Comparison of ENCODE assay signal across 21 cellular contexts in the genomic region with DNA sequence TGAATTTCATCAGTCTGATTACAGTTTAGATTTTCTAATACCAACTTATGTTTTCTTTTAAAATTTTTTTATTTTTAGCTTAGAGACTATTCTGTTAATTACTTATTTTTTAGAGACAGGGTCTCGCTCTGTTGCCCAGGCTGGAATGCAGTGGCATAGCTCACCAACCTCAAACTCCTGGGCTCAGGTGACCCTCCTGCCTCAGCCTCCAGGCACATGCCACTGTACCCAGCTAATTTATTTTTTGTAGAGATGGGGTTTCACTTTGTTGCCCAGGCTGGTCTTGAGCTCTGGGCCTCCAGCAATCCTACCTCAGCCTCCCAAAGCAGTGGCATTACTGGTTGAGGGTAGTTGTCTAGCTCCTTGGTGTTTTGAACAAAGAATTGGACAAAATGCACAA.
DNase-seq lines count a peak whose midpoint lies in the region; ATAC-seq and TF ChIP-seq lines count a peak whose summit lies in the region.
"Had no signal": no experiment of that assay in that cellular context is flagged by ENCODE, and none has a peak within 500 bp of the region (broad histone marks: within the 10 kb centered on the region; RNA-seq: fewer than 3 reads in every experiment).

No MANE protein-coding gene starts in this region.

- TF ChIP-seq CTCF in HFFc6 (IDR thresholded peaks at IDR 0.05) (no peak), brain microvascular endothelial cell (IDR thresholded peaks at IDR 0.05; ENCODE audit: low read depth, low read length, missing control alignments) (no peak), thoracic aorta (IDR thresholded peaks at IDR 0.05) (no peak), GM13977 (IDR thresholded peaks at IDR 0.05; ENCODE audit: extremely low read depth, insufficient read depth, missing control alignments) (no peak)

- H3K36me3 ChIP-seq in brain microvascular endothelial cell (replicated peaks) (peaks cover 12% of the 10 kb centered on the region), muscle layer of colon (ENCODE audit: insufficient read depth, low read length) (peaks cover 42% of the 10 kb centered on the region), thoracic aorta (peaks cover 13% of the 10 kb centered on the region)

- H3K27me3 Mint-ChIP-seq in HFFc6 (ENCODE audit: insufficient read depth) = no peaks in the 10 kb centered on the region
- H3K27me3 Mint-ChIP-seq: stimulated activated memory B cell treated with anti-CD40 and anti-IgM and Interleukin-4, amounts not matched to agents 10 μg/mL and 1 μg/mL and 100 μg/mL, for 72 hours had no signal

- H3K4me3 ChIP-seq in brain microvascular endothelial cell (ENCODE audit: low read depth, low read length) = no peak overlapping the region
- H3K4me3 ChIP-seq in muscle layer of colon (ENCODE audit: low read depth in 1 of 2, low read length in 2 of 2) = no peak overlapping the region
- H3K4me3 ChIP-seq in thoracic aorta = no peak overlapping the region
- H3K4me3 ChIP-seq: HAP-1, upper lobe of left lung had no signal

- in situ Hi-C loops in brain microvascular endothelial cell (cut with HindIII; ENCODE audit: low pct_ligation_motif_present, low sequenced_read_pairs) (loop anchor here (25.0 kb wide), 1 partner anchor 181 kb away; a partner anchor contains a TSS), GM13977 (cut with MboI; ENCODE audit: low pct_unique_long_range_greater_than_20kb, low sequenced_read_pairs, unreplicated experiment) (no loop called here)

- H3K4me1 ChIP-seq in muscle layer of colon (ENCODE audit: insufficient read depth, low read length) = peaks cover 69% of the 10 kb centered on the region
- H3K4me1 ChIP-seq in thoracic aorta (ENCODE audit: control insufficient read depth in 1 of 2, low read depth in 2 of 2) = peaks cover 23 to 75% of the 10 kb centered on the region in 2 donors

- H3K27me3 ChIP-seq in brain microvascular endothelial cell (replicated peaks) (no peaks in the 10 kb centered on the region), muscle layer of colon (ENCODE audit: control insufficient read depth in 1 of 2, insufficient read depth in 2 of 2, low read length in 2 of 2) (no peaks in the 10 kb centered on the region), thoracic aorta (replicated peaks; ENCODE audit: insufficient read depth) (no peaks in the 10 kb centered on the region)
- H3K27me3 ChIP-seq: upper lobe of left lung had no signal

- H3K9me3 ChIP-seq in muscle layer of colon (ENCODE audit: low read length) = no peaks in the 10 kb centered on the region
- no peaks in the 10 kb centered on the region for H3K9me3 ChIP-seq in thoracic aorta
- H3K9me3 ChIP-seq: HAP-1, upper lobe of left lung had no signal

- H3K27ac Mint-ChIP-seq in HFFc6 = peak overlapping the region; percentile 59
- H3K27ac Mint-ChIP-seq: stimulated activated memory B cell treated with anti-CD40 and anti-IgM and Interleukin-4, amounts not matched to agents 10 μg/mL and 1 μg/mL and 100 μg/mL, for 72 hours had no signal

- no peak for ATAC-seq in thoracic aorta (ENCODE audit: insufficient number of reproducible peaks, low FRiP score, low read depth)
- no peak for ATAC-seq in HG02763 (IDR thresholded peaks at IDR 0.05; ENCODE audit: unreplicated experiment)
- no peak for ATAC-seq in GM21526 (IDR thresholded peaks at IDR 0.05; ENCODE audit: low FRiP score, unreplicated experiment)
- ATAC-seq: Panc1; sciatic nerve; stimulated activated memory B cell treated with anti-CD40 and anti-IgM and Interleukin-4, amounts not matched to agents 10 μg/mL and 1 μg/mL and 100 μg/mL, for 72 hours had no signal

- no peak for DNase-seq in HFFc6
- no peak for DNase-seq in brain microvascular endothelial cell
- DNase-seq in thoracic aorta (ENCODE audit: low spot score) = no peak
- DNase-seq in GM13977 (ENCODE audit: low spot score) = no peak
- DNase-seq: activated CD4-positive, alpha-beta T cell treated with anti-CD3 and anti-CD28 coated beads, Interleukin-2, amount 50 U/mL, for 48 hours; activated gamma-delta T cell treated with Interleukin-2 at 50 U/mL for 16 hours; central memory CD4-positive, alpha-beta T cell; COR-L47; effector memory CD4-positive, alpha-beta T cell; glutamatergic neuron; NCI-H446 treated with DMSO at 0.1 percent for 48 hours had no signal

- H3K4me1 Mint-ChIP-seq in HFFc6 (ENCODE audit: low read depth) = peaks cover 22% of the 10 kb centered on the region

- peak overlapping the region; percentile 33 for H3K27ac ChIP-seq in brain microvascular endothelial cell
- peak overlapping the region; percentile 55 for H3K27ac ChIP-seq in muscle layer of colon (ENCODE audit: low read depth, low read length)
- peak overlapping the region; percentile 64 to 87 for H3K27ac ChIP-seq in thoracic aorta
- H3K27ac ChIP-seq: KMS-11 had no signal

- H3K9ac ChIP-seq in muscle layer of colon (ENCODE audit: low read length) = no peak overlapping the region
- H3K9ac ChIP-seq: KMS-11 had no signal

- H3K4me3 Mint-ChIP-seq in HFFc6 = no peak overlapping the region
- H3K4me3 Mint-ChIP-seq: stimulated activated memory B cell treated with anti-CD40 and anti-IgM and Interleukin-4, amounts not matched to agents 10 μg/mL and 1 μg/mL and 100 μg/mL, for 72 hours; WTC11 had no signal

- peaks cover 21% of the 10 kb centered on the region for H3K36me3 Mint-ChIP-seq in HFFc6 (ENCODE audit: low read depth)

- no peaks in the 10 kb centered on the region for H3K9me3 Mint-ChIP-seq in HFFc6
- H3K9me3 Mint-ChIP-seq: stimulated activated memory B cell treated with anti-CD40 and anti-IgM and Interleukin-4, amounts not matched to agents 10 μg/mL and 1 μg/mL and 100 μg/mL, for 72 hours; WTC11 had no signal
